ENCODE assay signal across 21 cellular contexts in the genomic region with DNA sequence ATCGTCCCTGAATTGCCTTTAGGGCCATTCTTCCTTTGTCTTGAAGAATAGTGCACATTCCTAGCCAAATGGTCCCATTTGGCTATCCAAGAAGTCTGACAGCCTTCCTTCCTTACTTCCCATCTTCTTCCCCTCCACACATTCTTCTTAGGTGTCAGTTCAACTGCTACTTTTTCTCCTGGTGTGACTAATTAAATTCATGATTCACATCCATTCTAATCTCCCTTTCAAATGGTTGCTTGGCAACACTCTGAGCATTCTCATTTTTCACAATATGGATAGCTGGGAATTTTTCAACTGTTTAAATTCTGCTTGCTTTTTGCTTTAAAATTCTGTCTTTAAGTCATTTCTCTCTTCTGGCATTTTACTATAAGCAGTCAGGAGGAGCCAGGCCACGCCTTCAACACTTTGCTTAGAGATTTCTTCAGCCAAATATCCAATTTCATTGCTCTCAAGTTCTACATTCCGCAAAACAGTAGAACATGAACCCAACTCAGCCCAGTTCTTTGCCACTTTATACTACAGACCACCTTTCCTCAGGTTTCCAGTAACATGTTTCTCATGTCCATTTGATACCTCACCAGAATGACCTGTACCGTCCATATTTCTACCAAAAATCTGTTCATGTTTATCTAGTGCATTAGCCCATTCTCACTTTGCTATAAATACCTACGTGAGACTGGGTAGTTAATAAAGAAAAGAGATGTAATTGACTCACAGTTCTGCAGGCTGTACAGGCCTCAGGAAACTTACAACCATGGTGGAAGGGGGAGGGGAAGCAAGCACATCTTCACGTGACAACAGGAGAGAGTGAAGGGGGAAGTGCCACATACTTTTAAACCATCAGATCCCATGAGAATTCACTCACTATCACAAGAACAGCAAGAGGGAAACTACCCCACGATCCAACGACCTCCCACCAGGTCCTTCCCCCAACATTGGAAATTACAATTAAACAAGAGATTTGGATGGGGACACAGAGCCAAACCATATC. TPM values are rescaled to one million over a fixed set of nuclear protein-coding genes. Genes with fewer than 3 reads are reported as not detected.
A peak's percentile ranks its signal among the peaks of the same experiment; 100 is the strongest.
DNase-seq lines count a peak whose midpoint lies in the region; ATAC-seq and TF ChIP-seq lines count a peak whose summit lies in the region.
"Had no signal": no experiment of that assay in that cellular context is flagged by ENCODE, and none has a peak within 500 bp of the region (broad histone marks: within the 10 kb centered on the region; RNA-seq: fewer than 3 reads in every experiment).

No MANE protein-coding gene starts in this region.

- peaks cover 8% of the 10 kb centered on the region for H3K4me1 ChIP-seq in OCI-LY7 (ENCODE audit: insufficient read depth, low read length, poor library complexity, severe bottlenecking)
- H3K4me1 ChIP-seq: left ventricle myocardium inferior, spleen had no signal

- H2AFZ ChIP-seq in OCI-LY7 (ENCODE audit: low read length) = peak overlapping the region; percentile 67; the same call in 1 of the 2 replicates

- H3K9me3 ChIP-seq in OCI-LY7 (ENCODE audit: low read length) = no peaks in the 10 kb centered on the region

- no TSS peak for BruUV-seq in OCI-LY7 (replicated peaks; lab: Mats Ljungman, UMichigan)

- H3K79me2 ChIP-seq in OCI-LY7 (ENCODE audit: insufficient read depth, low read depth, low read length) = no peaks in the 10 kb centered on the region

- peak; percentile 18 for DNase-seq in NOMO-1 treated with DMSO at 0.1 percent for 48 hours (lab: John Stamatoyannopoulos, UW; ENCODE audit: unreplicated experiment)
- DNase-seq in NOMO-1 treated with dmso at 0.1 percent for 144 hours (lab: John Stamatoyannopoulos, UW; ENCODE audit: unreplicated experiment) = no peak
- DNase-seq in OCI-LY7 (ENCODE audit: low spot score) = peak; percentile 49
- no peak for DNase-seq in endothelial cell (ENCODE audit: low spot score)
- no peak for DNase-seq in stimulated activated naive B cell treated with anti-CD40 and anti-IgM and Interleukin-4, amounts not matched to agents 10 μg/mL and 1 μg/mL and 100 μg/mL, for 72 hours
- DNase-seq in NCI-H146 treated with DMSO at 0.1 percent for 48 hours (lab: John Stamatoyannopoulos, UW; ENCODE audit: unreplicated experiment) = no peak
- no peak for DNase-seq in NCI-H748 treated with DMSO at 0.1 percent for 48 hours (lab: John Stamatoyannopoulos, UW)
- no peak for DNase-seq in NCI-H510A (lab: John Stamatoyannopoulos, UW)
- DNase-seq: 8988T; activated CD8-positive, alpha-beta T cell treated with anti-CD3 and anti-CD28 coated beads, Interleukin-2, amount 10 ng/mL, durations not matched to agents 7 days and 5 days; CD4-positive, CD25-positive, alpha-beta regulatory T cell; cerebellar nuclear complex; foreskin fibroblast; left ventricle myocardium inferior; NCI-H187; NCI-H446 treated with DMSO at 0.1 percent for 48 hours; posterior cingulate gyrus; spleen; stimulated activated naive CD4-positive, alpha-beta T cell had no signal

- intact Hi-C loops in OCI-LY7 (cut with micrococcal nuclease; ENCODE audit: unreplicated experiment) = no loop called here

- POLR2A ChIA-PET in OCI-LY7 (lab: Charles Lee) = interaction anchor here (0.8 to 0.9 kb wide), 2 partner anchors 13 to 355 kb away, joined by 3 read pairs; no protein-coding TSS in a partner anchor

- peaks cover 4% of the 10 kb centered on the region for H3K27me3 Mint-ChIP-seq in endothelial cell (ENCODE audit: unreplicated experiment)
- peaks cover 5 to 6% of the 10 kb centered on the region in 2 donors for H3K27me3 Mint-ChIP-seq in stimulated activated naive B cell treated with anti-CD40 and anti-IgM and Interleukin-4, amounts not matched to agents 10 μg/mL and 1 μg/mL and 100 μg/mL, for 72 hours
- H3K27me3 Mint-ChIP-seq: type B pancreatic cell had no signal

- no peaks in the 10 kb centered on the region for H3K9me2 ChIP-seq in OCI-LY7 (ENCODE audit: insufficient read depth, low read length)

- H3K4me2 ChIP-seq in OCI-LY7 (ENCODE audit: low read length) = no peak overlapping the region

- no peaks in the 10 kb centered on the region for H3K9me3 Mint-ChIP-seq in endothelial cell (ENCODE audit: unreplicated experiment)
- H3K9me3 Mint-ChIP-seq in stimulated activated naive B cell treated with anti-CD40 and anti-IgM and Interleukin-4, amounts not matched to agents 10 μg/mL and 1 μg/mL and 100 μg/mL, for 72 hours = peaks cover 8% of the 10 kb centered on the region in 2 donors

- no peak overlapping the region for H3K4me3 ChIP-seq in OCI-LY7 (ENCODE audit: low read depth, low read length, poor library complexity, severe bottlenecking)
- H3K4me3 ChIP-seq: left ventricle myocardium inferior, spleen had no signal

- peak overlapping the region; percentile 44 for H3K27ac Mint-ChIP-seq in endothelial cell (ENCODE audit: unreplicated experiment)
- peak overlapping the region; percentile 11 for H3K27ac Mint-ChIP-seq in stimulated activated naive B cell treated with anti-CD40 and anti-IgM and Interleukin-4, amounts not matched to agents 10 μg/mL and 1 μg/mL and 100 μg/mL, for 72 hours
- H3K27ac Mint-ChIP-seq: activated CD8-positive, alpha-beta T cell treated with anti-CD3 and anti-CD28 coated beads, Interleukin-2, amount 10 ng/mL, durations not matched to agents 7 days and 5 days; CD4-positive, CD25-positive, alpha-beta regulatory T cell; type B pancreatic cell had no signal

- no peaks in the 10 kb centered on the region for H3K36me3 ChIP-seq in OCI-LY7 (ENCODE audit: insufficient read depth, low read length)

- CTCF ChIA-PET in OCI-LY7 (lab: Charles Lee; ENCODE audit: unreplicated experiment) = no interaction called here

- peaks cover 7% of the 10 kb centered on the region for H3K36me3 Mint-ChIP-seq in endothelial cell (ENCODE audit: low read depth, unreplicated experiment)
- peaks cover 0 to 1% of the 10 kb centered on the region in 2 donors for H3K36me3 Mint-ChIP-seq in stimulated activated naive B cell treated with anti-CD40 and anti-IgM and Interleukin-4, amounts not matched to agents 10 μg/mL and 1 μg/mL and 100 μg/mL, for 72 hours

- no peak overlapping the region for H3K27ac ChIP-seq in OCI-LY7 (ENCODE audit: low read depth, low read length, poor library complexity, severe bottlenecking)
- H3K27ac ChIP-seq: left ventricle myocardium inferior, spleen, VCaP had no signal

- H3K4me3 Mint-ChIP-seq in endothelial cell (ENCODE audit: unreplicated experiment) = no peak overlapping the region
- peak overlapping the region in 1 of 2 donors; percentile 11 for H3K4me3 Mint-ChIP-seq in stimulated activated naive B cell treated with anti-CD40 and anti-IgM and Interleukin-4, amounts not matched to agents 10 μg/mL and 1 μg/mL and 100 μg/mL, for 72 hours
- H3K4me3 Mint-ChIP-seq: activated CD8-positive, alpha-beta T cell treated with anti-CD3 and anti-CD28 coated beads, Interleukin-2, amount 10 ng/mL, durations not matched to agents 7 days and 5 days; CD4-positive, CD25-positive, alpha-beta regulatory T cell; type B pancreatic cell had no signal

- TF ChIP-seq CTCF in OCI-LY7 (conservative IDR thresholded peaks at IDR 0.05; ENCODE audit: low read length) (no peak), endothelial cell (IDR thresholded peaks at IDR 0.05; ENCODE audit: unreplicated experiment) (no peak)

- peak; percentile 67 to 72 for ATAC-seq in stimulated activated naive B cell treated with anti-CD40 and anti-IgM and Interleukin-4, amounts not matched to agents 10 μg/mL and 1 μg/mL and 100 μg/mL, for 72 hours (replicated peaks)
- ATAC-seq: activated CD8-positive, alpha-beta T cell treated with anti-CD3 and anti-CD28 coated beads, Interleukin-2, amount 10 ng/mL, durations not matched to agents 7 days and 5 days had no signal

- no peaks in the 10 kb centered on the region for H3K4me1 Mint-ChIP-seq in endothelial cell (ENCODE audit: unreplicated experiment)
- H3K4me1 Mint-ChIP-seq in stimulated activated naive B cell treated with anti-CD40 and anti-IgM and Interleukin-4, amounts not matched to agents 10 μg/mL and 1 μg/mL and 100 μg/mL, for 72 hours = peaks cover 7% of the 10 kb centered on the region in 2 donors
- H3K4me1 Mint-ChIP-seq: CD4-positive, CD25-positive, alpha-beta regulatory T cell had no signal

- H4K20me1 ChIP-seq in OCI-LY7 (ENCODE audit: insufficient read depth, low read length) = no peaks in the 10 kb centered on the region

RNA-seq across cellular contexts. Expression of gene MCF2L2, which starts 31.9 kb away (rescaled TPM):
- total RNA-seq in OCI-LY7 (2014; rRNA removed; shearing (Covaris generic)) = 4.9 and 6.6 TPM in 2 replicates
- total RNA-seq in OCI-LY7 (2022) = 8.0 and 8.1 TPM in 2 replicates
- total RNA-seq in endothelial cell (ENCODE audit: unreplicated experiment) = 1.8 TPM

Comparison
In these comparisons a context has a peak if more than half of its experiments do, and no peak if none do; other contexts are left out.
1. DNase-seq: peak in NOMO-1 treated with DMSO at 0.1 percent for 48 hours (single experiment) and OCI-LY7 (single experiment); none in NOMO-1 treated with dmso at 0.1 percent for 144 hours (single experiment), endothelial cell (single experiment), stimulated activated naive B cell treated with anti-CD40 and anti-IgM and Interleukin-4, amounts not matched to agents 10 μg/mL and 1 μg/mL and 100 μg/mL, for 72 hours (single experiment), NCI-H146 treated with DMSO at 0.1 percent for 48 hours (single experiment), NCI-H748 treated with DMSO at 0.1 percent for 48 hours (single experiment) and NCI-H510A (single experiment).